ENCODE assay signal across 24 cellular contexts in genomic region chr2:233593201-233593600, GRCh38. TPM values are rescaled to one million over a fixed set of nuclear protein-coding genes. Genes with fewer than 3 reads are reported as not detected.
DNase-seq lines count a peak whose midpoint lies in the region; ATAC-seq and FAIRE-seq lines count a peak whose summit lies in the region.
"Had no signal": no experiment of that assay in that cellular context is flagged by ENCODE, and none has a peak within 500 bp of the region (broad histone marks: within the 10 kb centered on the region; RNA-seq: fewer than 3 reads in every experiment).

No MANE protein-coding gene starts in this region.

- peak; percentile 60 for FAIRE-seq in GM18507 (lab: Jason Lieb, UNC)
- FAIRE-seq: endothelial cell of umbilical vein had no signal

- ATAC-seq in stimulated activated memory B cell treated with anti-CD40 and anti-IgM and Interleukin-4, amounts not matched to agents 10 μg/mL and 1 μg/mL and 100 μg/mL, for 72 hours = peak; percentile 53
- ATAC-seq: activated CD8-positive, alpha-beta T cell treated with anti-CD3 and anti-CD28 coated beads for 36 hours; HCT116 had no signal

- WGBS in GM23248 (ENCODE audit: low coverage in 1 of 2, low lambda C conversion rate in 2 of 2, missing lambda C conversion rate in 2 of 2), 2 experiments = 55 to 62% methylated on average over 8 of the region's 8 CpGs

- in situ Hi-C loops in GM23248 (cut with MboI) = no loop called here

- no peaks in the 10 kb centered on the region for H3F3A ChIP-seq in GM23248 (ENCODE audit: insufficient read depth)

- H3K4me3 ChIP-seq in GM23248 = no peak overlapping the region
- H3K4me3 ChIP-seq: breast epithelium, ovary had no signal

- H3K9ac ChIP-seq in GM23248 = no peak overlapping the region

- H3K4me1 ChIP-seq in GM23248 (ENCODE audit: insufficient read depth) = no peaks in the 10 kb centered on the region
- H3K4me1 ChIP-seq: breast epithelium had no signal

- H3K9me3 Mint-ChIP-seq in stimulated activated memory B cell treated with anti-CD40 and anti-IgM and Interleukin-4, amounts not matched to agents 10 μg/mL and 1 μg/mL and 100 μg/mL, for 72 hours = no peaks in the 10 kb centered on the region
- H3K9me3 Mint-ChIP-seq: activated B cell treated with CpG ODN at 0.5 μM for 24 hours; activated CD8-positive, alpha-beta T cell treated with anti-CD3 and anti-CD28 coated beads for 36 hours had no signal

- no peaks in the 10 kb centered on the region for H3K9me3 ChIP-seq in GM23248 (ENCODE audit: low read depth)
- H3K9me3 ChIP-seq: breast epithelium, ovary had no signal

- H2AFZ ChIP-seq in GM23248 = no peak overlapping the region

- H3K9me2 ChIP-seq in GM23248 (ENCODE audit: insufficient read depth) = no peaks in the 10 kb centered on the region

- H3K4me3 Mint-ChIP-seq in stimulated activated memory B cell treated with anti-CD40 and anti-IgM and Interleukin-4, amounts not matched to agents 10 μg/mL and 1 μg/mL and 100 μg/mL, for 72 hours = no peak overlapping the region
- H3K4me3 Mint-ChIP-seq: activated B cell treated with CpG ODN at 0.5 μM for 24 hours; activated CD8-positive, alpha-beta T cell treated with anti-CD3 and anti-CD28 coated beads for 36 hours; activated naive CD8-positive, alpha-beta T cell had no signal

- H3K4me1 Mint-ChIP-seq in stimulated activated memory B cell treated with anti-CD40 and anti-IgM and Interleukin-4, amounts not matched to agents 10 μg/mL and 1 μg/mL and 100 μg/mL, for 72 hours = peaks cover 21% of the 10 kb centered on the region

- H4K20me1 ChIP-seq in GM23248 (ENCODE audit: insufficient read depth) = no peaks in the 10 kb centered on the region

- 0 out of 2 replicates have a peak, but pooled peaks cover 5% of the 10 kb centered on the region for H3K27me3 ChIP-seq in GM23248 (replicated peaks; ENCODE audit: insufficient read depth)
- H3K27me3 ChIP-seq: breast epithelium, ovary had no signal

- H3K27ac Mint-ChIP-seq in stimulated activated memory B cell treated with anti-CD40 and anti-IgM and Interleukin-4, amounts not matched to agents 10 μg/mL and 1 μg/mL and 100 μg/mL, for 72 hours = no peak overlapping the region
- H3K27ac Mint-ChIP-seq: activated B cell treated with CpG ODN at 0.5 μM for 24 hours; activated CD8-positive, alpha-beta T cell treated with anti-CD3 and anti-CD28 coated beads for 36 hours; activated naive CD8-positive, alpha-beta T cell had no signal

- H3K27me3 Mint-ChIP-seq in stimulated activated memory B cell treated with anti-CD40 and anti-IgM and Interleukin-4, amounts not matched to agents 10 μg/mL and 1 μg/mL and 100 μg/mL, for 72 hours = peaks cover 9% of the 10 kb centered on the region

- H3K4me2 ChIP-seq in GM23248 (ENCODE audit: unreplicated experiment) = no peak overlapping the region

- DNase-seq in GM18507 (ENCODE audit: extremely low spot score, insufficient read length, low read depth) = no peak
- DNase-seq in GM23248 = peak; percentile 6
- peak; percentile 72 for DNase-seq in HT1080 (ENCODE audit: low read depth)
- no peak for DNase-seq in NCI-H1436 treated with DMSO at 0.1 percent for 48 hours (lab: John Stamatoyannopoulos, UW)
- no peak for DNase-seq in activated CD4-positive, alpha-beta T cell treated with anti-CD3 and anti-CD28 coated beads, Interleukin-2, amount 50 U/mL, for 4 hours
- DNase-seq in DMS53 (lab: John Stamatoyannopoulos, UW) = no peak
- DNase-seq: activated B cell treated with CpG ODN at 0.5 μM for 24 hours; activated CD8-positive, alpha-beta T cell treated with anti-CD3 and anti-CD28 coated beads for 36 hours; Calu3; cortex of kidney; hypothalamus; NCI-H2029; ovary; SIG-M5; stimulated activated CD4-positive, alpha-beta T cell treated with anti-CD3 and anti-CD28 coated beads, Interleukin-1b, Interleukin-23, amount 100 ng/mL, for 48 hours had no signal

- no peaks in the 10 kb centered on the region for H3K79me2 ChIP-seq in GM23248 (ENCODE audit: insufficient read depth)

- no peaks in the 10 kb centered on the region for H3K36me3 ChIP-seq in GM23248 (ENCODE audit: low read depth)
- H3K36me3 ChIP-seq: breast epithelium, ovary had no signal

- H3K36me3 Mint-ChIP-seq in stimulated activated memory B cell treated with anti-CD40 and anti-IgM and Interleukin-4, amounts not matched to agents 10 μg/mL and 1 μg/mL and 100 μg/mL, for 72 hours = no peaks in the 10 kb centered on the region
- H3K36me3 Mint-ChIP-seq: activated naive CD8-positive, alpha-beta T cell had no signal

- no peak overlapping the region for H3K27ac ChIP-seq in GM23248
- H3K27ac ChIP-seq: breast epithelium, ovary had no signal

RNA-seq across cellular contexts. Expression of gene UGT1A8, which starts 24.2 kb away (rescaled TPM):
- total RNA-seq in GM23248 (2014; rRNA removed; shearing (Covaris generic)) = not detected in 2 replicates
- not detected in 2 replicates for polyA plus RNA-seq in GM23248 (2016; fragmentation: Nextera tagmentation; extraction: Ambion mirVana)
- total RNA-seq in HT1080 (2014; rRNA removed; shearing (Covaris generic)) = not detected in 2 replicates
- not detected in 2 replicates for polyA plus RNA-seq in HT1080 (2015; cell fraction: cytosol; rRNA removed)
- not detected in 2 replicates for polyA plus RNA-seq in HT1080 (2015; cell fraction: nucleus; rRNA removed)
- total RNA-seq: activated B cell treated with CpG ODN at 0.5 μM for 24 hours; activated CD8-positive, alpha-beta T cell treated with anti-CD3 and anti-CD28 coated beads for 36 hours; breast epithelium; Calu3; endothelial cell of umbilical vein; G401; lung microvascular endothelial cell; NCI-H460; ovary had no signal
- polyA plus RNA-seq: endothelial cell of umbilical vein, ovary had no signal

RNA-seq across cellular contexts. Expression of gene USP40, which starts 26.6 kb away (rescaled TPM):
- 31.0 and 36.8 TPM in 2 replicates for total RNA-seq in GM23248 (2014; rRNA removed; shearing (Covaris generic))
- polyA plus RNA-seq in GM23248 (2016; fragmentation: Nextera tagmentation; extraction: Ambion mirVana) = 24.7 and 25.1 TPM in 2 replicates
- total RNA-seq in HT1080 (2014; rRNA removed; shearing (Covaris generic)) = 27.8 and 28.0 TPM in 2 replicates
- 23.1 and 24.3 TPM in 2 replicates for polyA plus RNA-seq in HT1080 (2015; cell fraction: cytosol; rRNA removed)
- 62.6 and 74.5 TPM in 2 replicates for polyA plus RNA-seq in HT1080 (2015; cell fraction: nucleus; rRNA removed)

RNA-seq across cellular contexts. Expression of gene UGT1A10, which starts 43.0 kb away (rescaled TPM):
- not detected in 2 replicates for total RNA-seq in GM23248 (2014; rRNA removed; shearing (Covaris generic))
- not detected in 2 replicates for polyA plus RNA-seq in GM23248 (2016; fragmentation: Nextera tagmentation; extraction: Ambion mirVana)
- not detected in 2 replicates for total RNA-seq in HT1080 (2014; rRNA removed; shearing (Covaris generic))
- not detected in 2 replicates for polyA plus RNA-seq in HT1080 (2015; cell fraction: cytosol; rRNA removed)
- polyA plus RNA-seq in HT1080 (2015; cell fraction: nucleus; rRNA removed) = not detected in 2 replicates
- total RNA-seq: activated B cell treated with CpG ODN at 0.5 μM for 24 hours; activated CD8-positive, alpha-beta T cell treated with anti-CD3 and anti-CD28 coated beads for 36 hours; breast epithelium; endothelial cell of umbilical vein; fibroblast of villous mesenchyme; G401; lung microvascular endothelial cell; NCI-H460; ovary had no signal
- polyA plus RNA-seq: endothelial cell of umbilical vein, ovary had no signal

Comparison
In these comparisons a context has a peak if more than half of its experiments do, and no peak if none do; other contexts are left out.
1. DNase-seq: peak in GM23248 (single experiment) and HT1080 (single experiment); none in GM18507 (single experiment), NCI-H1436 treated with DMSO at 0.1 percent for 48 hours (single experiment), activated CD4-positive, alpha-beta T cell treated with anti-CD3 and anti-CD28 coated beads, Interleukin-2, amount 50 U/mL, for 4 hours (0 of 2) and DMS53 (single experiment).